In genomic region chr1:160101037-160101716, GRCh38 we compare ENCODE assay signal across 1 cellular context.
TF ChIP-seq lines count a peak whose summit lies in the region.

No MANE protein-coding gene starts in this region.

TF ChIP-seq in HepG2, 621 proteins besides CTCF, POLR2A, EP300 and RAD21 (continued from another document and continues in another):
- peak; percentile 59; the same call in 1 of the 2 replicates for TF ChIP-seq ZBTB25 (CRISPR knock-in tag; IDR thresholded peaks at IDR 0.05)
- TF ChIP-seq ZNF597 (CRISPR knock-in tag; IDR thresholded peaks at IDR 0.05): no peak
- peak; percentile 71; the same call in 1 of the 2 replicates for TF ChIP-seq ZNF724P (CRISPR knock-in tag; IDR thresholded peaks at IDR 0.05; ENCODE audit: borderline replicate concordance)
- TF ChIP-seq NCOA1 (CRISPR knock-in tag; IDR thresholded peaks at IDR 0.05): no peak
- TF ChIP-seq TFE3 (CRISPR knock-in tag; IDR thresholded peaks at IDR 0.05): peak; percentile 40; the same call in 1 of the 2 replicates
- no peak for TF ChIP-seq ZNF615 (CRISPR knock-in tag; IDR thresholded peaks at IDR 0.05; ENCODE audit: borderline replicate concordance)
- TF ChIP-seq ZBTB1 (CRISPR knock-in tag; IDR thresholded peaks at IDR 0.05; ENCODE audit: borderline replicate concordance): no peak
- no peak for TF ChIP-seq ZNF776 (CRISPR knock-in tag; IDR thresholded peaks at IDR 0.05)
- no peak for TF ChIP-seq AKAP8 (CRISPR knock-in tag; IDR thresholded peaks at IDR 0.05)
- TF ChIP-seq ZNF180 (CRISPR knock-in tag; IDR thresholded peaks at IDR 0.05; ENCODE audit: borderline replicate concordance, low read depth): no peak
- TF ChIP-seq KAT7 (CRISPR knock-in tag; IDR thresholded peaks at IDR 0.05; ENCODE audit: borderline replicate concordance): no peak
- TF ChIP-seq ZNF3 (CRISPR knock-in tag; IDR thresholded peaks at IDR 0.05): no peak
- TF ChIP-seq SAP130 (CRISPR knock-in tag; IDR thresholded peaks at IDR 0.05; ENCODE audit: low read depth): peak; percentile 80
- no peak for TF ChIP-seq IKZF1 (IDR thresholded peaks at IDR 0.05)
- no peak for TF ChIP-seq NFYC (CRISPR knock-in tag; IDR thresholded peaks at IDR 0.05)
- no peak for TF ChIP-seq RFXANK (CRISPR knock-in tag; IDR thresholded peaks at IDR 0.05)
- 0 out of 2 replicates have a peak, but pooled peaks have one; percentile 15 for TF ChIP-seq MIXL1 (CRISPR knock-in tag; IDR thresholded peaks at IDR 0.05)
- no peak for TF ChIP-seq ATRX (CRISPR knock-in tag; IDR thresholded peaks at IDR 0.05; ENCODE audit: borderline replicate concordance)
- TF ChIP-seq ZBTB10 (CRISPR knock-in tag; IDR thresholded peaks at IDR 0.05; ENCODE audit: borderline replicate concordance): no peak
- 0 out of 2 replicates have a peak, but pooled peaks have one; percentile 46 for TF ChIP-seq ELF3 (CRISPR knock-in tag; IDR thresholded peaks at IDR 0.05)
- TF ChIP-seq ZNF557 (CRISPR knock-in tag; IDR thresholded peaks at IDR 0.05): 0 out of 2 replicates have a peak, but pooled peaks have one; percentile 65
- TF ChIP-seq ZNF530 (CRISPR knock-in tag; IDR thresholded peaks at IDR 0.05; ENCODE audit: low read depth): no peak
- TF ChIP-seq RBFOX2 (IDR thresholded peaks at IDR 0.05; ENCODE audit: low read depth, low read length): no peak
- TF ChIP-seq CREB1 (IDR thresholded peaks at IDR 0.05): peak; percentile 24; the same call in 1 of the 2 replicates
- no peak for TF ChIP-seq CREB1 (CRISPR knock-in tag; IDR thresholded peaks at IDR 0.05)
- TF ChIP-seq THAP11 (CRISPR knock-in tag; IDR thresholded peaks at IDR 0.05): peak; percentile 34; the same call in 1 of the 2 replicates
- TF ChIP-seq ZNF800 (CRISPR knock-in tag; IDR thresholded peaks at IDR 0.05): no peak
- 0 out of 2 replicates have a peak, but pooled peaks have one; percentile 25 for TF ChIP-seq MIER3 (CRISPR knock-in tag; IDR thresholded peaks at IDR 0.05; ENCODE audit: borderline replicate concordance)
- TF ChIP-seq SOX6 (IDR thresholded peaks at IDR 0.05): no peak
- peak; percentile 42 for TF ChIP-seq SOX6 (CRISPR knock-in tag; IDR thresholded peaks at IDR 0.05)
- no peak for TF ChIP-seq ZNF337 (CRISPR knock-in tag; IDR thresholded peaks at IDR 0.05; ENCODE audit: borderline replicate concordance, low read depth)
- no peak for TF ChIP-seq TCF12 (IDR thresholded peaks at IDR 0.05)
- TF ChIP-seq TCF12 (CRISPR knock-in tag; IDR thresholded peaks at IDR 0.05): no peak
- no peak for TF ChIP-seq CAMTA2 (CRISPR knock-in tag; IDR thresholded peaks at IDR 0.05; ENCODE audit: borderline replicate concordance)
- no peak for TF ChIP-seq ZNF816 (CRISPR knock-in tag; IDR thresholded peaks at IDR 0.05; ENCODE audit: borderline replicate concordance)
- no peak for TF ChIP-seq THAP7 (CRISPR knock-in tag; IDR thresholded peaks at IDR 0.05)
- no peak for TF ChIP-seq ZKSCAN1 (IDR thresholded peaks at IDR 0.05; ENCODE audit: low read length)
- TF ChIP-seq PLSCR1 (CRISPR knock-in tag; IDR thresholded peaks at IDR 0.05; ENCODE audit: borderline replicate concordance): no peak
- TF ChIP-seq ELF4 (CRISPR knock-in tag; IDR thresholded peaks at IDR 0.05; ENCODE audit: borderline replicate concordance): no peak
- TF ChIP-seq HHEX (CRISPR knock-in tag; IDR thresholded peaks at IDR 0.05): 0 out of 2 replicates have a peak, but pooled peaks have one; percentile 4
- no peak for TF ChIP-seq ZNF326 (CRISPR knock-in tag; IDR thresholded peaks at IDR 0.05; ENCODE audit: borderline replicate concordance)
- no peak for TF ChIP-seq CSRNP2 (CRISPR knock-in tag; conservative IDR thresholded peaks at IDR 0.05; ENCODE audit: low read depth)
- no peak for TF ChIP-seq ZSCAN12 (CRISPR knock-in tag; IDR thresholded peaks at IDR 0.05)
- TF ChIP-seq PAF1 (CRISPR knock-in tag; IDR thresholded peaks at IDR 0.05): no peak
- TF ChIP-seq RELA (CRISPR knock-in tag; IDR thresholded peaks at IDR 0.05): no peak
- TF ChIP-seq RFXAP (CRISPR knock-in tag; IDR thresholded peaks at IDR 0.05; ENCODE audit: borderline replicate concordance): peak; percentile 58; the same call in 1 of the 2 replicates
- TF ChIP-seq IKZF5 (CRISPR knock-in tag; IDR thresholded peaks at IDR 0.05): peak; percentile 21; the same call in 1 of the 2 replicates
- TF ChIP-seq MEIS1 (CRISPR knock-in tag; IDR thresholded peaks at IDR 0.05; ENCODE audit: borderline replicate concordance): no peak
- TF ChIP-seq RAD51 (IDR thresholded peaks at IDR 0.05; ENCODE audit: borderline replicate concordance): no peak
- no peak for TF ChIP-seq MATR3 (CRISPR knock-in tag; IDR thresholded peaks at IDR 0.05)
- no peak for TF ChIP-seq PRPF4 (IDR thresholded peaks at IDR 0.05; ENCODE audit: low read depth, low read length, poor library complexity, severe bottlenecking)
- TF ChIP-seq MED13 (CRISPR knock-in tag; IDR thresholded peaks at IDR 0.05): no peak
- TF ChIP-seq CENPX (CRISPR knock-in tag; IDR thresholded peaks at IDR 0.05): no peak
- no peak for TF ChIP-seq AGO1 (IDR thresholded peaks at IDR 0.05; ENCODE audit: low read depth, low read length, poor library complexity, severe bottlenecking)
- no peak for TF ChIP-seq CBFB (CRISPR knock-in tag; IDR thresholded peaks at IDR 0.05)
- no peak for TF ChIP-seq ZNF30 (CRISPR knock-in tag; IDR thresholded peaks at IDR 0.05)
- peak; percentile 31; the same call in 1 of the 2 replicates for TF ChIP-seq YEATS2 (CRISPR knock-in tag; IDR thresholded peaks at IDR 0.05; ENCODE audit: borderline replicate concordance)
- no peak for TF ChIP-seq ZNF564 (CRISPR knock-in tag; IDR thresholded peaks at IDR 0.05)
- TF ChIP-seq DNMT3B (CRISPR knock-in tag; conservative IDR thresholded peaks at IDR 0.05): no peak
- no peak for TF ChIP-seq GABPA (IDR thresholded peaks at IDR 0.05; ENCODE audit: low read depth, low read length)
- TF ChIP-seq GABPA (CRISPR knock-in tag; IDR thresholded peaks at IDR 0.05; ENCODE audit: low read depth): no peak
- no peak for TF ChIP-seq RNF2 (conservative IDR thresholded peaks at IDR 0.05; ENCODE audit: low read depth)
- no peak for TF ChIP-seq ZNF788 (CRISPR knock-in tag; IDR thresholded peaks at IDR 0.05; ENCODE audit: borderline replicate concordance)
- TF ChIP-seq MIER2 (CRISPR knock-in tag; IDR thresholded peaks at IDR 0.05): no peak
- no peak for TF ChIP-seq ZNF382 (CRISPR knock-in tag; IDR thresholded peaks at IDR 0.05; ENCODE audit: borderline replicate concordance)
